Comparison of ENCODE assay signal across 8 cellular contexts in genomic region chr5:100900796-100901731, GRCh38. TPM values are rescaled to one million over a fixed set of nuclear protein-coding genes. Genes with fewer than 3 reads are reported as not detected.
DNase-seq lines count a peak whose midpoint lies in the region; ATAC-seq and TF ChIP-seq lines count a peak whose summit lies in the region.

No MANE protein-coding gene starts in this region.

- peak overlapping the region; percentile 92 to 98 (median 98) for H3K27ac Mint-ChIP-seq in IgD-negative memory B cell

- WGBS in heart right ventricle, 2 donors = 1% methylated on average over 46 of the region's 46 CpGs

- H3K4me3 ChIP-seq in heart right ventricle (peak overlapping the region; percentile 30 to 75 (median 61)), vagina (peak overlapping the region; percentile 62 to 63)

- H3K27me3 Mint-ChIP-seq in IgD-negative memory B cell = no peaks in the 10 kb centered on the region

- H3K4me1 ChIP-seq in heart right ventricle (peaks cover 0 to 53% (median 15%) of the 10 kb centered on the region in 9 donors), vagina (peaks cover 39% of the 10 kb centered on the region)

- H3K36me3 ChIP-seq in heart right ventricle (no peaks in the 10 kb centered on the region), vagina (no peaks in the 10 kb centered on the region)

- peaks cover 33 to 39% (median 36%) of the 10 kb centered on the region in 3 donors for H3K4me1 Mint-ChIP-seq in IgD-negative memory B cell

- TF ChIP-seq CTCF in heart right ventricle (IDR thresholded peaks at IDR 0.05) = no peak
- TF ChIP-seq CTCF in vagina (IDR thresholded peaks at IDR 0.05) = no peak

- peak overlapping the region; percentile 95 to 99 (median 97) for H3K4me3 Mint-ChIP-seq in IgD-negative memory B cell

- peak; percentile 34 for ATAC-seq in GM21381 (IDR thresholded peaks at IDR 0.05; ENCODE audit: unreplicated experiment)
- peak; percentile 48 to 78 (median 60) for ATAC-seq in heart right ventricle

- intact Hi-C loops in heart right ventricle (cut with DNase I) (loop anchor here in 5 of 10 donors (5.0 to 10.0 kb wide), 12 partner anchors 49 to 366 kb away; partner anchors contain the start of gene FAM174A (in 2 of the 5)), vagina (cut with DNase I) (no loop called here)

- H3K27ac ChIP-seq in heart right ventricle = peak overlapping the region; percentile 25 to 96 (median 86)
- H3K27ac ChIP-seq in vagina = peak overlapping the region; percentile 80

- H3K27me3 ChIP-seq in heart right ventricle (peaks cover 0 to 13% (median 0%) of the 10 kb centered on the region in 7 donors), vagina (no peaks in the 10 kb centered on the region)

- TF ChIP-seq POLR2A in vagina (IDR thresholded peaks at IDR 0.05) = no peak

- peak; percentile 70 for DNase-seq in COR-L47 (lab: John Stamatoyannopoulos, UW)
- peak; percentile 88 for DNase-seq in SIG-M5 (lab: John Stamatoyannopoulos, UW)
- peak; percentile 94 for DNase-seq in activated naive CD4-positive, alpha-beta T cell treated with Interleukin-2 at 50 U/mL for 16 hours
- peak; percentile 70 to 76 for DNase-seq in heart right ventricle
- DNase-seq in pulmonary artery endothelial cell (ENCODE audit: low read depth, low spot score) = peak; percentile 72
- DNase-seq in vagina (ENCODE audit: extremely low spot score in 2 of 2) = peak in 1 of 2 donors; percentile 89

- H3K9me3 ChIP-seq in heart right ventricle (peaks cover 0 to 2% (median 0%) of the 10 kb centered on the region in 11 donors), vagina (no peaks in the 10 kb centered on the region)

- no peaks in the 10 kb centered on the region for H3K9me3 Mint-ChIP-seq in IgD-negative memory B cell

- no peaks in the 10 kb centered on the region for H3K36me3 Mint-ChIP-seq in IgD-negative memory B cell

RNA-seq across cellular contexts. Expression of gene ST8SIA4, which starts 2.0 kb away (rescaled TPM):
- 24.2 TPM for polyA plus RNA-seq in IgD-negative memory B cell
- 10 to 100 TPM in 1 of 10 donors, 1 to 10 TPM in 9; 1.6 to 12.9 (median 5.1) TPM for total RNA-seq in heart right ventricle
- polyA plus RNA-seq in heart right ventricle = 1 to 10 TPM in 1 of 2 donors, under 1 TPM in 1; 0.70 to 1.5 TPM
- 1.1 and 3.2 TPM in 2 replicates for total RNA-seq in pulmonary artery endothelial cell
- 4.2 TPM for total RNA-seq in vagina
